9 cellular contexts compared by ENCODE assay signal in genomic region chr1:114033219-114033706, GRCh38. TPM values are rescaled to one million over a fixed set of nuclear protein-coding genes. Genes with fewer than 3 reads are reported as not detected.
DNase-seq lines count a peak whose midpoint lies in the region; ATAC-seq and TF ChIP-seq lines count a peak whose summit lies in the region.
"Had no signal": no experiment of that assay in that cellular context is flagged by ENCODE, and none has a peak within 500 bp of the region (broad histone marks: within the 10 kb centered on the region; RNA-seq: fewer than 3 reads in every experiment).

No MANE protein-coding gene starts in this region.

- no peak for ATAC-seq in HG03039 (IDR thresholded peaks at IDR 0.05; ENCODE audit: unreplicated experiment)

- in situ Hi-C loops in astrocyte of the spinal cord (cut with HindIII; ENCODE audit: low sequenced_read_pairs): no loop called here

- H4K20me1 ChIP-seq in DOHH2 (ENCODE audit: control insufficient read depth, insufficient read depth, low read depth, low read length): no peaks in the 10 kb centered on the region

- no peak overlapping the region for H3K4me2 ChIP-seq in DOHH2 (ENCODE audit: low read length)

- no peak overlapping the region for H3K27ac ChIP-seq in DOHH2 (ENCODE audit: low read depth, low read length)

- TF ChIP-seq EP300 in Ishikawa (IDR thresholded peaks at IDR 0.05; ENCODE audit: borderline replicate concordance): no peak

- TF ChIP-seq RAD21 in Ishikawa (IDR thresholded peaks at IDR 0.05; ENCODE audit: low read depth): peak; percentile 40

- H3K4me1 ChIP-seq in DOHH2 (ENCODE audit: control insufficient read depth, low read length): no peaks in the 10 kb centered on the region

- no peaks in the 10 kb centered on the region for H3K9me2 ChIP-seq in DOHH2 (replicated peaks; ENCODE audit: control insufficient read depth, low read length)

- no peak for DNase-seq in astrocyte of the spinal cord (ENCODE audit: low read depth, low spot score)
- DNase-seq in myocyte (ENCODE audit: low read depth): peak; percentile 32
- DNase-seq in NCI-H226: no peak
- no peak for DNase-seq in stimulated activated CD4-positive, alpha-beta T cell treated with anti-CD3 and anti-CD28 coated beads, Interleukin-2, amount 100 ng/mL, for 24 hours
- no peak for DNase-seq in activated CD8-positive, alpha-beta memory T cell treated with anti-CD3 and anti-CD28 coated beads, Interleukin-2, amount 50 U/mL, for 48 hours

- H3K27me3 ChIP-seq in DOHH2 (ENCODE audit: control insufficient read depth, low read length): 0 out of 2 replicates have a peak, but pooled peaks cover 2% of the 10 kb centered on the region

- H3K36me3 ChIP-seq in DOHH2 (ENCODE audit: control insufficient read depth, low read length): no peaks in the 10 kb centered on the region

- TF ChIP-seq CTCF in DOHH2 (IDR thresholded peaks at IDR 0.05; ENCODE audit: low read depth, low read length, poor library complexity, severe bottlenecking) (peak; percentile 52), astrocyte of the spinal cord (IDR thresholded peaks at IDR 0.05; ENCODE audit: low read depth, low read length) (peak; percentile 49)

- no peaks in the 10 kb centered on the region for H3F3A ChIP-seq in DOHH2 (ENCODE audit: control insufficient read depth, insufficient read depth)

- H3K4me3 ChIP-seq in DOHH2 (ENCODE audit: low read length) (no peak overlapping the region), astrocyte of the spinal cord (ENCODE audit: low read depth, low read length) (no peak overlapping the region)
- H3K4me3 ChIP-seq: lung had no signal

- H3K9me3 ChIP-seq in DOHH2 (ENCODE audit: control insufficient read depth, insufficient read depth, low read length): no peaks in the 10 kb centered on the region

- H3K79me2 ChIP-seq in DOHH2 (ENCODE audit: control insufficient read depth, low read length): no peaks in the 10 kb centered on the region

TF ChIP-seq in Ishikawa, 13 proteins besides CTCF, POLR2A, EP300 and RAD21:
- TF ChIP-seq USF1 (IDR thresholded peaks at IDR 0.05) (no peak), REST (IDR thresholded peaks at IDR 0.05; ENCODE audit: low read depth) (no peak), TAF1 (IDR thresholded peaks at IDR 0.05; ENCODE audit: low read depth) (no peak)
TF ChIP-seq in Ishikawa: peak in this region for 0.

RNA-seq across cellular contexts. Expression of gene OLFML3, which starts 54.0 kb away (rescaled TPM):
- 239 and 310 TPM in 2 replicates for total RNA-seq in myocyte
- 96.7 TPM for polyA plus RNA-seq in myocyte (2012)
